2 cellular contexts compared by ENCODE assay signal in genomic region chr9:126973651-126974529, GRCh38.
TF ChIP-seq lines count a peak whose summit lies in the region.

No MANE protein-coding gene starts in this region.

TF ChIP-seq in GM23338, 12 proteins besides CTCF, POLR2A, EP300 and RAD21:
- no peak for TF ChIP-seq REST (IDR thresholded peaks at IDR 0.05; ENCODE audit: unreplicated experiment)
- no peak for TF ChIP-seq EZH2 (IDR thresholded peaks at IDR 0.05; ENCODE audit: low read depth, unreplicated experiment)
TF ChIP-seq in GM23338: peak in this region for 0.

TF ChIP-seq in GM12878, 131 proteins besides CTCF, POLR2A, EP300 and RAD21 (continued from another document and continues in another):
- TF ChIP-seq ZNF592 (IDR thresholded peaks at IDR 0.05) (no peak), PML (IDR thresholded peaks at IDR 0.05; ENCODE audit: low read length) (no peak), HDGF (IDR thresholded peaks at IDR 0.05) (no peak), DPF2 (IDR thresholded peaks at IDR 0.05) (no peak), KAT2A (conservative IDR thresholded peaks at IDR 0.05; ENCODE audit: control insufficient read depth, low read depth, low read length) (no peak), BACH1 (IDR thresholded peaks at IDR 0.05; ENCODE audit: borderline replicate concordance) (no peak), CBFB (IDR thresholded peaks at IDR 0.05; ENCODE audit: low read depth) (no peak), SRF (IDR thresholded peaks at IDR 0.05; ENCODE audit: low read depth in 2 of 2, low read length in 2 of 2) (0 out of 4 replicates have a peak, but pooled peaks of 1 of the 2 experiments have one; percentile 7), ASH2L (IDR thresholded peaks at IDR 0.05; ENCODE audit: borderline replicate concordance, low read depth) (no peak), IRF5 (IDR thresholded peaks at IDR 0.05; ENCODE audit: borderline replicate concordance) (no peak), STAT3 (IDR thresholded peaks at IDR 0.05; ENCODE audit: low read depth, low read length) (no peak), SMAD1 (IDR thresholded peaks at IDR 0.05; ENCODE audit: low read depth, partially characterized antibody) (no peak), ZBTB4 (CRISPR knock-in tag; IDR thresholded peaks at IDR 0.05) (no peak), IKZF2 (IDR thresholded peaks at IDR 0.05) (0 out of 4 replicates have a peak, but pooled peaks of 1 of the 2 experiments have one; percentile 18), SMARCA5 (IDR thresholded peaks at IDR 0.05) (no peak), CEBPZ (IDR thresholded peaks at IDR 0.05; ENCODE audit: low read depth, low read length) (no peak), RUNX3 (IDR thresholded peaks at IDR 0.05; ENCODE audit: low read length) (peak; percentile 77), TAF1 (IDR thresholded peaks at IDR 0.05; ENCODE audit: borderline replicate concordance, low read depth, low read length) (no peak), BCL3 (IDR thresholded peaks at IDR 0.05; ENCODE audit: borderline replicate concordance, insufficient read depth, low read depth, low read length, poor library complexity, severe bottlenecking) (no peak), MTA2 (IDR thresholded peaks at IDR 0.05; ENCODE audit: low read depth) (peak; percentile 19; the same call in 1 of the 2 replicates), CEBPB (IDR thresholded peaks at IDR 0.05; ENCODE audit: borderline replicate concordance in 1 of 2, low read depth in 2 of 2, low read length in 2 of 2) (no peak), NRF1 (conservative IDR thresholded peaks at IDR 0.05; ENCODE audit: low read depth, low read length) (no peak), FOXK2 (IDR thresholded peaks at IDR 0.05) (no peak), PRDM15 (CRISPR knock-in tag; IDR thresholded peaks at IDR 0.05) (no peak), CHD2 (IDR thresholded peaks at IDR 0.05; ENCODE audit: borderline replicate concordance, low read depth, low read length) (no peak), EED (IDR thresholded peaks at IDR 0.05; ENCODE audit: low read depth) (peak; percentile 14; the same call in 1 of the 2 replicates), JUNB (IDR thresholded peaks at IDR 0.05) (peak; percentile 54), GABPA (IDR thresholded peaks at IDR 0.05; ENCODE audit: low read depth) (no peak), IRF4 (IDR thresholded peaks at IDR 0.05; ENCODE audit: low read depth, low read length) (0 out of 2 replicates have a peak, but pooled peaks have one; percentile 17), E2F8 (IDR thresholded peaks at IDR 0.05; ENCODE audit: low read depth, partially characterized antibody) (no peak), MEF2A (IDR thresholded peaks at IDR 0.05; ENCODE audit: insufficient read depth, low read depth, low read length) (no peak), MLLT1 (IDR thresholded peaks at IDR 0.05) (no peak)
